Comparison of ENCODE assay signal across 7 cellular contexts in the genomic region with DNA sequence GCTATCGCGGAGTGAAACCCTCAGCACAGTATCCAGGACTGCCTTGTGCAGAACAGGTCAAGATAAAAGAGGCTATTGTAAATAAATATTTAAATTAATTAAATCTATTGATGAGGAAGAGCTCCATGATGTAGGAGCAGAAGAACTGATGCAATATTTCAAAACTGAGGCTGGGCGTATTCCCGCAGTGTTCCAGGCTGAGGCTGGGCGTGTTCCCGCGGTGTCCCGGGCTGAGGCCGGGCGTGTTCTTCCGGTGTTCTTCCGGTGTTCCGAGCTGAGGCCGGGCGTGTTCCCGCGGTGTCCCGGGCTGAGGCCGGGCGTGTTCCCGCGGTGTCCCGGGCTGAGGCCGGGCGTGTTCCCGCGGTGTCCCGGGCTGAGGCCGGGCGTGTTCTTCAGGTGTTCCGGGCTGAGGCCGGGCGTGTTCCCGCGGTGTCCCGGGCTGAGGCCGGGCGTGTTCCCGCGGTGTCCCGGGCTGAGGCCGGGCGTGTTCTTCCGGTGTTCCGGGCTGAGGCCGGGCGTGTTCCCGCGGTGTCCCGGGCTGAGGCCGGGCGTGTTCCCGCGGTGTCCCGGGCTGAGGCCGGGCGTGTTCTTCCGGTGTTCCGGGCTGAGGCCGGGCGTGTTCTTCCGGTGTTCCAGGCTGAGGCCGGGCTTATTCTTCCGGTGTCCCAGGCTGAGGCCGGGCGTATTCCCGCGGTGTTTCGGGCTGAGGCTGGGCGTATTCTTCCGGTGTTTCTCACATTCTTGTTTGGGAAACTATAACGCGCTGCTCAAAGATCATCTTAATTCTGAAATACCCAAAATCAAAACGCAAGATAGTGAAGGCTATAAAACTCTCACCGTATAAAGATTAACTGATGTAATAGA.
DNase-seq lines count a peak whose midpoint lies in the region; ATAC-seq, FAIRE-seq and TF ChIP-seq lines count a peak whose summit lies in the region.
"Not testable (repeated sequence)": the region's sequence is repeated elsewhere in the genome, so short reads cannot be mapped to it uniquely, and the experiment has no call there.

No MANE protein-coding gene starts in this region.

- not testable (repeated sequence) for TF ChIP-seq EP300 in K562 (IDR thresholded peaks at IDR 0.05; ENCODE audit: low read length); suprapubic skin (IDR thresholded peaks at IDR 0.05)

- H3K4me1 Mint-ChIP-seq in activated CD4-positive, alpha-beta T cell treated with anti-CD3 and anti-CD28 coated beads, Interleukin-2, amount 10 ng/mL, durations not matched to agents 24 days and 14 days: not testable (repeated sequence)

- H3K27ac ChIP-seq in K562 (ENCODE audit: extremely low read depth, low read depth, low read length): not testable (repeated sequence)
- H3K27ac ChIP-seq in suprapubic skin: peak overlapping the region; percentile 24

- H3K4me3 Mint-ChIP-seq in activated CD4-positive, alpha-beta T cell treated with anti-CD3 and anti-CD28 coated beads, Interleukin-2, amount 10 ng/mL, durations not matched to agents 24 days and 14 days: peak overlapping the region; percentile 25

- ATAC-seq in K562: not testable (repeated sequence)
- peak; percentile 64 for ATAC-seq in left colon

- not testable (repeated sequence) for H3K27me3 ChIP-seq in K562 (ENCODE audit: control insufficient read depth in 2 of 2, insufficient read depth in 2 of 2, low read length in 2 of 2); endocrine pancreas (ENCODE audit: control insufficient read depth, insufficient read depth, low read length); suprapubic skin

- H4K20me1 ChIP-seq in K562 (replicated peaks; ENCODE audit: control insufficient read depth, insufficient read depth, low read length): not testable (repeated sequence)

- CTCF ChIA-PET in K562 (lab: Yijun Ruan, JAX; ENCODE audit: low intra/inter-chr PET ratio): not testable (repeated sequence)

- TF ChIP-seq POLR2A in K562 (conservative IDR thresholded peaks at IDR 0.05); suprapubic skin (IDR thresholded peaks at IDR 0.05): not testable (repeated sequence)

- H3K9ac ChIP-seq in K562 (ENCODE audit: insufficient read depth in 1 of 2, low read depth in 2 of 2, low read length in 2 of 2); endocrine pancreas (ENCODE audit: control insufficient read depth, insufficient read depth, low read length): not testable (repeated sequence)

- in situ Hi-C loops in K562 (cut with MboI): not testable (repeated sequence)

- FAIRE-seq in K562 (lab: Jason Lieb, UNC): not testable (repeated sequence)

- H3K27ac Mint-ChIP-seq in activated CD4-positive, alpha-beta T cell treated with anti-CD3 and anti-CD28 coated beads, Interleukin-2, amount 10 ng/mL, durations not matched to agents 24 days and 14 days: not testable (repeated sequence)

- not testable (repeated sequence) for BruUV-seq in K562 (replicated peaks; lab: Mats Ljungman, UMichigan)

- H3K4me1 ChIP-seq in K562 (replicated peaks in 1 of 2; ENCODE audit: control insufficient read depth in 2 of 2, insufficient read depth in 2 of 2, low read length in 2 of 2); endocrine pancreas (ENCODE audit: control insufficient read depth, insufficient read depth, low read length); suprapubic skin: not testable (repeated sequence)

- H3K4me2 ChIP-seq in K562 (ENCODE audit: insufficient read depth, low read length): not testable (repeated sequence)

- POLR2A ChIA-PET in K562 (lab: Yijun Ruan, JAX): interaction anchor here (0.6 to 0.7 kb wide), 2 partner anchors 12 to 18 kb away, joined by 3 read pairs; no protein-coding TSS in a partner anchor

- not testable (repeated sequence) for H3K36me3 ChIP-seq in K562 (ENCODE audit: control insufficient read depth, insufficient read depth, low read length); endocrine pancreas (ENCODE audit: control insufficient read depth, insufficient read depth, low read length); suprapubic skin

- H3K27me3 Mint-ChIP-seq in activated CD4-positive, alpha-beta T cell treated with anti-CD3 and anti-CD28 coated beads, Interleukin-2, amount 10 ng/mL, durations not matched to agents 24 days and 14 days: peaks cover 18% of the 10 kb centered on the region

- peak; percentile 0 for DNase-seq in NCI-H510A (lab: John Stamatoyannopoulos, UW)
- not testable (repeated sequence) for DNase-seq in activated CD4-positive, alpha-beta T cell treated with anti-CD3 and anti-CD28 coated beads, Interleukin-2, amount 10 ng/mL, durations not matched to agents 24 days and 14 days; K562 (ENCODE audit: extremely low read depth in 1 of 4, low spot score in 3 of 4); fibroblast of villous mesenchyme (ENCODE audit: low read depth); suprapubic skin (ENCODE audit: low spot score in 2 of 2)
- peak in 1 of 2 donors; percentile 29 for DNase-seq in left colon

- not testable (repeated sequence) for H2AFZ ChIP-seq in K562 (ENCODE audit: low read depth, low read length)

- not testable (repeated sequence) for H3K36me3 Mint-ChIP-seq in activated CD4-positive, alpha-beta T cell treated with anti-CD3 and anti-CD28 coated beads, Interleukin-2, amount 10 ng/mL, durations not matched to agents 24 days and 14 days (ENCODE audit: low read depth)

- TF ChIP-seq RAD21 in K562 (CRISPR knock-in tag; conservative IDR thresholded peaks at IDR 0.05 in 1 of 2, IDR thresholded peaks at IDR 0.05 in 1 of 2): not testable (repeated sequence)

- H3K9me1 ChIP-seq in K562 (ENCODE audit: control insufficient read depth, insufficient read depth, low read length): not testable (repeated sequence)

- not testable (repeated sequence) for H3K79me2 ChIP-seq in K562 (ENCODE audit: control insufficient read depth, insufficient read depth, low read length)

- H3K9me3 Mint-ChIP-seq in activated CD4-positive, alpha-beta T cell treated with anti-CD3 and anti-CD28 coated beads, Interleukin-2, amount 10 ng/mL, durations not matched to agents 24 days and 14 days: peaks cover 11% of the 10 kb centered on the region

- intact Hi-C loops in activated CD4-positive, alpha-beta T cell treated with anti-CD3 and anti-CD28 coated beads, Interleukin-2, amount 10 ng/mL, durations not matched to agents 24 days and 14 days (cut with micrococcal nuclease); K562 (cut with micrococcal nuclease); left colon (cut with DNase I, micrococcal nuclease): not testable (repeated sequence)

- not testable (repeated sequence) for H3K9me3 ChIP-seq in K562 (replicated peaks; ENCODE audit: control insufficient read depth, insufficient read depth, low read depth, low read length); endocrine pancreas (ENCODE audit: control insufficient read depth, low read length); suprapubic skin

- H3K4me3 ChIP-seq in K562: not testable (repeated sequence)
- H3K4me3 ChIP-seq in endocrine pancreas (ENCODE audit: control insufficient read depth, insufficient read depth, low read length): peak overlapping the region; percentile 40
- peak overlapping the region; percentile 43 for H3K4me3 ChIP-seq in fibroblast of villous mesenchyme (ENCODE audit: low read depth, low read length)
- H3K4me3 ChIP-seq in suprapubic skin: peak overlapping the region; percentile 31

- not testable (repeated sequence) for TF ChIP-seq CTCF in K562 (IDR thresholded peaks at IDR 0.05 in 2 of 3, conservative IDR thresholded peaks at IDR 0.05 in 1 of 3; ENCODE audit: insufficient read depth in 2 of 3, low read depth in 1 of 3, low read length in 3 of 3); fibroblast of villous mesenchyme (IDR thresholded peaks at IDR 0.05; ENCODE audit: insufficient read depth, low read depth, low read length); suprapubic skin (IDR thresholded peaks at IDR 0.05)

- 30% methylated on average over 37 of the region's 75 CpGs for WGBS in K562 (ENCODE audit: insufficient coverage, low coverage, missing lambda C conversion rate)
- WGBS in suprapubic skin: 56% methylated on average over 48 of the region's 75 CpGs

TF ChIP-seq in K562, 482 proteins besides CTCF, POLR2A, EP300 and RAD21:
- peak; percentile 42; the same call in 1 of the 2 replicates for TF ChIP-seq ELF1 (tag; IDR thresholded peaks at IDR 0.05)
- TF ChIP-seq CEBPG (CRISPR knock-in tag; IDR thresholded peaks at IDR 0.05): not testable (repeated sequence)
- 0 out of 4 replicates have a peak, but pooled peaks of 1 of the 2 experiments have one; percentile 57 for TF ChIP-seq CEBPG (tag; conservative IDR thresholded peaks at IDR 0.05 in 1 of 2, IDR thresholded peaks at IDR 0.05 in 1 of 2)
- TF ChIP-seq, protein P1, sequence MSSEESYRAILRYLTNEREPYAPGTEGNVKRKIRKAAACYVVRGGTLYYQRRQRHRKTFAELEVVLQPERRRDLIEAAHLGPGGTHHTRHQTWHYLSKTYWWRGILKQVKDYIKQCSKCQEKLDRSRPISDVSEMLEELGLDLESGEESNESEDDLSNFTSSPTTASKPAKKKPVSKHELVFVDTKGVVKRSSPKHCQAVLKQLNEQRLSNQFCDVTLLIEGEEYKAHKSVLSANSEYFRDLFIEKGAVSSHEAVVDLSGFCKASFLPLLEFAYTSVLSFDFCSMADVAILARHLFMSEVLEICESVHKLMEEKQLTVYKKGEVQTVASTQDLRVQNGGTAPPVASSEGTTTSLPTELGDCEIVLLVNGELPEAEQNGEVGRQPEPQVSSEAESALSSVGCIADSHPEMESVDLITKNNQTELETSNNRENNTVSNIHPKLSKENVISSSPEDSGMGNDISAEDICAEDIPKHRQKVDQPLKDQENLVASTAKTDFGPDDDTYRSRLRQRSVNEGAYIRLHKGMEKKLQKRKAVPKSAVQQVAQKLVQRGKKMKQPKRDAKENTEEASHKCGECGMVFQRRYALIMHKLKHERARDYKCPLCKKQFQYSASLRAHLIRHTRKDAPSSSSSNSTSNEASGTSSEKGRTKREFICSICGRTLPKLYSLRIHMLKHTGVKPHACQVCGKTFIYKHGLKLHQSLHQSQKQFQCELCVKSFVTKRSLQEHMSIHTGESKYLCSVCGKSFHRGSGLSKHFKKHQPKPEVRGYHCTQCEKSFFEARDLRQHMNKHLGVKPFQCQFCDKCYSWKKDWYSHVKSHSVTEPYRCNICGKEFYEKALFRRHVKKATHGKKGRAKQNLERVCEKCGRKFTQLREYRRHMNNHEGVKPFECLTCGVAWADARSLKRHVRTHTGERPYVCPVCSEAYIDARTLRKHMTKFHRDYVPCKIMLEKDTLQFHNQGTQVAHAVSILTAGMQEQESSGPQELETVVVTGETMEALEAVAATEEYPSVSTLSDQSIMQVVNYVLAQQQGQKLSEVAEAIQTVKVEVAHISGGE (CRISPR knock-in tag; IDR thresholded peaks at IDR 0.05): peak in 1 of 3 experiments; percentile 64; a peak in 2 of 6 replicates
- 0 out of 2 replicates have a peak, but pooled peaks have one; percentile 17 for TF ChIP-seq GABPA (tag; conservative IDR thresholded peaks at IDR 0.05; ENCODE audit: low read depth)
